In the genomic region with DNA sequence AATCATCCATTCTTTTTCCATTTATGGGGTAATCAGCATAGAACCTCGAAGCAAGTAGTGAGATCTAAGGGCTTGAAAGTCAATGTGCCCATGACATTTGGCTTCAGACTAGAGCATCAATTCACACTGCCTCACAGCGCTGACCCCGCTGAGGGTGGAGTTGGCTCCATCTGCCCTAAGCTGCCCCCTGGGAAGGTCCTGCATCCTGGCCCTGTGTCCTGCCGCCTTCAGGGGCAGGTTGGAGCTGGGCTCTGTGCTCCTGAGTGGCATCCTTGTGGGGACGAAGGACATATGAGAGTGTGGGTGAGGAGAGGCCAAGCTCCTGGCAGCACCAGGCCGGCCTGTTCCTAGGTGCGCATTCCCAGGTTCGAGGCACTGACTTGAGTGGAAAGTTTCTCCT, we compare ENCODE assay signal across 20 cellular contexts.
DNase-seq lines count a peak whose midpoint lies in the region; ATAC-seq and TF ChIP-seq lines count a peak whose summit lies in the region.
"Had no signal": no experiment of that assay in that cellular context is flagged by ENCODE, and none has a peak within 500 bp of the region (broad histone marks: within the 10 kb centered on the region; RNA-seq: fewer than 3 reads in every experiment).

No MANE protein-coding gene starts in this region.

- H3K4me3 Mint-ChIP-seq in activated CD4-positive, alpha-beta T cell treated with anti-CD3 and anti-CD28 coated beads, Interleukin-2, amount 10 ng/mL, durations not matched to agents 24 days and 14 days = no peak overlapping the region
- no peak overlapping the region for H3K4me3 Mint-ChIP-seq in activated CD4-positive, alpha-beta T cell treated with anti-CD3 and anti-CD28 coated beads for 36 hours
- H3K4me3 Mint-ChIP-seq: CD4-positive, alpha-beta T cell; HFFc6 had no signal

- H4K91ac ChIP-seq in trophoblast cell (ENCODE audit: low read depth, low read length) = no peak overlapping the region

- H3K4me3 ChIP-seq in trophoblast cell (ENCODE audit: low read depth, low read length) (peak overlapping the region; percentile 30), prostate gland (no peak overlapping the region)
- H3K4me3 ChIP-seq: A549 had no signal

- H2AK5ac ChIP-seq in trophoblast cell (ENCODE audit: low read length) = no peak overlapping the region

- no peaks in the 10 kb centered on the region for H3K4me1 ChIP-seq in trophoblast cell (ENCODE audit: control insufficient read depth in 1 of 2, insufficient read depth in 2 of 2, low read length in 2 of 2)
- H3K4me1 ChIP-seq in prostate gland (replicated peaks) = no peaks in the 10 kb centered on the region
- H3K4me1 ChIP-seq: A549, Caco-2 had no signal

- H3K4me1 Mint-ChIP-seq in activated CD4-positive, alpha-beta T cell treated with anti-CD3 and anti-CD28 coated beads, Interleukin-2, amount 10 ng/mL, durations not matched to agents 24 days and 14 days = no peaks in the 10 kb centered on the region
- no peaks in the 10 kb centered on the region for H3K4me1 Mint-ChIP-seq in activated CD4-positive, alpha-beta T cell treated with anti-CD3 and anti-CD28 coated beads for 36 hours

- no peak overlapping the region for H2BK12ac ChIP-seq in trophoblast cell (ENCODE audit: low read length)

- no CpG with 5 or more reads among the region's 8 CpGs for WGBS in trophoblast cell (ENCODE audit: extremely low coverage, insufficient coverage, insufficient read length)
- WGBS in prostate gland = 91% methylated on average over 8 of the region's 8 CpGs

- no peak overlapping the region for H3K4me2 ChIP-seq in trophoblast cell (ENCODE audit: low read length)
- H3K4me2 ChIP-seq: A549 had no signal

- no peaks in the 10 kb centered on the region for H3K79me1 ChIP-seq in trophoblast cell (ENCODE audit: low read length)

- no peak for ATAC-seq in activated CD4-positive, alpha-beta T cell treated with anti-CD3 and anti-CD28 coated beads for 36 hours
- peak; percentile 8 for ATAC-seq in left ventricle myocardium superior
- ATAC-seq: A549, HCT116 had no signal

- H3K36me3 ChIP-seq in trophoblast cell (ENCODE audit: control insufficient read depth in 1 of 2, insufficient read depth in 2 of 2, low read length in 2 of 2) = peaks cover 2 to 4% of the 10 kb centered on the region in 2 experiments
- H3K36me3 ChIP-seq in prostate gland = no peaks in the 10 kb centered on the region

- H4K8ac ChIP-seq in trophoblast cell (ENCODE audit: low read depth, low read length) = no peak overlapping the region

- TF ChIP-seq CTCF in prostate gland (IDR thresholded peaks at IDR 0.05) = no peak

- H3K27ac ChIP-seq in trophoblast cell (ENCODE audit: low read depth, low read length) (no peak overlapping the region), prostate gland (no peak overlapping the region)
- H3K27ac ChIP-seq: 22Rv1, A549, C4-2B, HL-60 had no signal

- DNase-seq in activated CD4-positive, alpha-beta T cell treated with anti-CD3 and anti-CD28 coated beads, Interleukin-2, amount 10 ng/mL, durations not matched to agents 24 days and 14 days = peak; percentile 14
- no peak for DNase-seq in activated CD4-positive, alpha-beta T cell treated with anti-CD3 and anti-CD28 coated beads for 36 hours
- DNase-seq in left ventricle myocardium superior = no peak
- DNase-seq in cardiac septum (ENCODE audit: low spot score) = no peak
- no peak for DNase-seq in trophoblast cell
- no peak for DNase-seq in prostate gland (ENCODE audit: low spot score)
- no peak for DNase-seq in activated gamma-delta T cell (lab: John Stamatoyannopoulos, UW)
- DNase-seq: AML-193; Caco-2; CD4-positive, alpha-beta T cell; DMS153; DMS79; GF-D8; GOT3; HFFc6 had no signal

- H2AFZ ChIP-seq in trophoblast cell (ENCODE audit: insufficient read depth, low read length, poor library complexity) = no peak overlapping the region

- no peaks in the 10 kb centered on the region for H3K9me3 Mint-ChIP-seq in activated CD4-positive, alpha-beta T cell treated with anti-CD3 and anti-CD28 coated beads, Interleukin-2, amount 10 ng/mL, durations not matched to agents 24 days and 14 days
- H3K9me3 Mint-ChIP-seq in activated CD4-positive, alpha-beta T cell treated with anti-CD3 and anti-CD28 coated beads for 36 hours (ENCODE audit: low read depth) = no peaks in the 10 kb centered on the region
- H3K9me3 Mint-ChIP-seq: CD4-positive, alpha-beta T cell had no signal

- CTCF ChIA-PET in activated CD4-positive, alpha-beta T cell treated with anti-CD3 and anti-CD28 coated beads for 36 hours (lab: Charles Lee) = no interaction called here

- no peak overlapping the region for H4K12ac ChIP-seq in trophoblast cell (ENCODE audit: low read depth, low read length)

- no peak overlapping the region for H3K14ac ChIP-seq in trophoblast cell (ENCODE audit: low read length)

- H3K36me3 Mint-ChIP-seq in activated CD4-positive, alpha-beta T cell treated with anti-CD3 and anti-CD28 coated beads, Interleukin-2, amount 10 ng/mL, durations not matched to agents 24 days and 14 days (ENCODE audit: low read depth) = no peaks in the 10 kb centered on the region
- H3K36me3 Mint-ChIP-seq in activated CD4-positive, alpha-beta T cell treated with anti-CD3 and anti-CD28 coated beads for 36 hours (ENCODE audit: low read depth) = no peaks in the 10 kb centered on the region

- no peaks in the 10 kb centered on the region for H3K79me2 ChIP-seq in trophoblast cell (ENCODE audit: control insufficient read depth, insufficient read depth, low read length, poor library complexity)

- intact Hi-C loops in activated CD4-positive, alpha-beta T cell treated with anti-CD3 and anti-CD28 coated beads, Interleukin-2, amount 10 ng/mL, durations not matched to agents 24 days and 14 days (cut with micrococcal nuclease) = no loop called here
- intact Hi-C loops in activated CD4-positive, alpha-beta T cell treated with anti-CD3 and anti-CD28 coated beads for 36 hours (cut with DNase I, micrococcal nuclease) = no loop called here
- intact Hi-C loops in left ventricle myocardium superior (cut with micrococcal nuclease) = no loop called here
- intact Hi-C loops in cardiac septum (cut with DNase I) = no loop called here
- intact Hi-C loops in prostate gland (cut with DNase I) = loop anchor here (5.0 kb wide), 1 partner anchor 55 kb away; no protein-coding TSS in a partner anchor

- POLR2A ChIA-PET in activated CD4-positive, alpha-beta T cell treated with anti-CD3 and anti-CD28 coated beads for 36 hours (lab: Charles Lee) = no interaction called here

- H2BK120ac ChIP-seq in trophoblast cell (ENCODE audit: insufficient read depth, low read length, poor library complexity) = no peak overlapping the region

- H3K27me3 Mint-ChIP-seq in activated CD4-positive, alpha-beta T cell treated with anti-CD3 and anti-CD28 coated beads, Interleukin-2, amount 10 ng/mL, durations not matched to agents 24 days and 14 days = no peaks in the 10 kb centered on the region
- no peaks in the 10 kb centered on the region for H3K27me3 Mint-ChIP-seq in activated CD4-positive, alpha-beta T cell treated with anti-CD3 and anti-CD28 coated beads for 36 hours
- H3K27me3 Mint-ChIP-seq: CD4-positive, alpha-beta T cell had no signal

- no peak overlapping the region for H3K18ac ChIP-seq in trophoblast cell (ENCODE audit: low read length)

- H3K27me3 ChIP-seq in trophoblast cell (ENCODE audit: insufficient read depth, low read length) (no peaks in the 10 kb centered on the region), prostate gland (replicated peaks; ENCODE audit: insufficient read depth) (no peaks in the 10 kb centered on the region)

- no peak overlapping the region for H3K4ac ChIP-seq in trophoblast cell (ENCODE audit: low read depth, low read length)

- no peak overlapping the region for H3K27ac Mint-ChIP-seq in activated CD4-positive, alpha-beta T cell treated with anti-CD3 and anti-CD28 coated beads, Interleukin-2, amount 10 ng/mL, durations not matched to agents 24 days and 14 days
- no peak overlapping the region for H3K27ac Mint-ChIP-seq in activated CD4-positive, alpha-beta T cell treated with anti-CD3 and anti-CD28 coated beads for 36 hours
- H3K27ac Mint-ChIP-seq: CD4-positive, alpha-beta T cell; HFFc6 had no signal

- TF ChIP-seq POLR2A in prostate gland (IDR thresholded peaks at IDR 0.05) = no peak

- H2BK5ac ChIP-seq in trophoblast cell (ENCODE audit: low read depth, low read length, poor library complexity) = no peak overlapping the region

- H3K9ac ChIP-seq in trophoblast cell (ENCODE audit: low read length) = no peak overlapping the region

- no peaks in the 10 kb centered on the region for H3K9me3 ChIP-seq in trophoblast cell (ENCODE audit: insufficient read depth, low read depth, low read length)
- H3K9me3 ChIP-seq in prostate gland = no peaks in the 10 kb centered on the region
- H3K9me3 ChIP-seq: A549, Caco-2 had no signal

- H3K23ac ChIP-seq in trophoblast cell (ENCODE audit: low read length) = no peak overlapping the region
